In genomic region chr1:183589384-183589783, GRCh38 we compare ENCODE assay signal across 2 cellular contexts.
TF ChIP-seq lines count a peak whose summit lies in the region.

No MANE protein-coding gene starts in this region.

TF ChIP-seq in liver, 16 proteins besides CTCF, POLR2A, EP300 and RAD21:
- no peak for TF ChIP-seq REST (IDR thresholded peaks at IDR 0.05)
- TF ChIP-seq SP1 (IDR thresholded peaks at IDR 0.05) = no peak
- TF ChIP-seq HNF4G (IDR thresholded peaks at IDR 0.05) = no peak
- TF ChIP-seq MAX (IDR thresholded peaks at IDR 0.05) = no peak
- TF ChIP-seq ATF3 (IDR thresholded peaks at IDR 0.05) = no peak
- no peak for TF ChIP-seq JUND (IDR thresholded peaks at IDR 0.05)
- TF ChIP-seq RXRA (IDR thresholded peaks at IDR 0.05) = no peak

TF ChIP-seq in HepG2, 621 proteins besides CTCF, POLR2A, EP300 and RAD21:
- TF ChIP-seq ZHX1 (CRISPR knock-in tag; IDR thresholded peaks at IDR 0.05; ENCODE audit: low read depth) = no peak
- no peak for TF ChIP-seq MAX (IDR thresholded peaks at IDR 0.05)
- no peak for TF ChIP-seq ELF3 (CRISPR knock-in tag; IDR thresholded peaks at IDR 0.05)
- no peak for TF ChIP-seq TRIM24 (CRISPR knock-in tag; IDR thresholded peaks at IDR 0.05)
- no peak for TF ChIP-seq GMEB1 (CRISPR knock-in tag; IDR thresholded peaks at IDR 0.05; ENCODE audit: borderline replicate concordance)
TF ChIP-seq in HepG2: peak in this region for 0.
